In genomic region chr4:42445038-42445437, GRCh38 we compare ENCODE assay signal across 23 cellular contexts. TPM values are rescaled to one million over a fixed set of nuclear protein-coding genes. Genes with fewer than 3 reads are reported as not detected.
"Had no signal": no experiment of that assay in that cellular context is flagged by ENCODE, and none has a peak within 500 bp of the region (broad histone marks: within the 10 kb centered on the region; RNA-seq: fewer than 3 reads in every experiment).

No MANE protein-coding gene starts in this region.

- H3K36me3 ChIP-seq: MG63, SJCRH30 had no signal

- DNase-seq: IMR-90; Karpas-422; KG1; MG63; NCI-H1092; NCI-H1105 treated with DMSO at 0.1 percent for 48 hours; NCI-H1417 treated with DMSO at 0.1 percent for 48 hours; NCI-H146; NCI-H1694 treated with DMSO at 0.1 percent for 48 hours; NCI-H1930; NCI-H2081 treated with DMSO at 0.1 percent for 48 hours; NCI-H2227 treated with DMSO at 0.1 percent for 48 hours; NCI-H524; NCI-H526 treated with DMSO at 0.1 percent for 48 hours; NCI-H748 treated with DMSO at 0.1 percent for 48 hours; NK-92 treated with Interleukin-12 subunit alpha and Interleukin-12 subunit beta, amount 100 ng/mL, for 24 hours; OCI-M1; PC-9; Peyer's patch; SHP77 treated with DMSO at 0.1 percent for 48 hours; SJCRH30 had no signal

- H3K27me3 ChIP-seq: MG63, Peyer's patch had no signal

- H3K4me3 ChIP-seq: MG63, PC-9, Peyer's patch, SJCRH30 had no signal

RNA-seq across cellular contexts. Expression of gene SHISA3, which starts 47.8 kb away (rescaled TPM):
- total RNA-seq: HT-29, PC-9, RPMI7951, SJCRH30 had no signal
